1 cellular context compared by ENCODE assay signal in genomic region chr2:240554767-240555493, GRCh38.
TF ChIP-seq lines count a peak whose summit lies in the region.

No MANE protein-coding gene starts in this region.

TF ChIP-seq in H1, 55 proteins besides CTCF, POLR2A, EP300 and RAD21:
- no peak for TF ChIP-seq BCL11A (IDR thresholded peaks at IDR 0.05; ENCODE audit: low read depth in 2 of 2, low read length in 2 of 2)
- no peak for TF ChIP-seq SAP30 (IDR thresholded peaks at IDR 0.05; ENCODE audit: insufficient read depth, insufficient replicate concordance, low read length)
- TF ChIP-seq TBP (IDR thresholded peaks at IDR 0.05; ENCODE audit: low read depth, low read length): no peak
- TF ChIP-seq MAX (IDR thresholded peaks at IDR 0.05): no peak
- no peak for TF ChIP-seq GABPA (IDR thresholded peaks at IDR 0.05; ENCODE audit: borderline replicate concordance, insufficient read depth, low read length)
- no peak for TF ChIP-seq KDM1A (IDR thresholded peaks at IDR 0.05; ENCODE audit: borderline replicate concordance, low read length)
- TF ChIP-seq POU5F1 (IDR thresholded peaks at IDR 0.05; ENCODE audit: low read depth, low read length): no peak
- TF ChIP-seq ATF2 (IDR thresholded peaks at IDR 0.05; ENCODE audit: low read length): no peak
